ENCODE assay signal across 2 cellular contexts in genomic region chr2:237830522-237830921, GRCh38.
TF ChIP-seq lines count a peak whose summit lies in the region.

No MANE protein-coding gene starts in this region.

TF ChIP-seq in GM12878, 131 proteins besides CTCF, POLR2A, EP300 and RAD21:
- TF ChIP-seq MEF2A (IDR thresholded peaks at IDR 0.05; ENCODE audit: insufficient read depth, low read depth, low read length) (peak; percentile 53; the same call in 1 of the 2 replicates), SIX5 (IDR thresholded peaks at IDR 0.05; ENCODE audit: low read depth, low read length, severe bottlenecking) (no peak), MEF2B (IDR thresholded peaks at IDR 0.05; ENCODE audit: partially characterized antibody, poor library complexity, severe bottlenecking) (peak; percentile 17)
TF ChIP-seq in GM12878: peak in this region for 2.

TF ChIP-seq in HepG2, 621 proteins besides CTCF, POLR2A, EP300 and RAD21 (continues in another document):
- TF ChIP-seq ZNF556 (CRISPR knock-in tag; IDR thresholded peaks at IDR 0.05; ENCODE audit: borderline replicate concordance) = no peak
- no peak for TF ChIP-seq ARID2 (CRISPR knock-in tag; IDR thresholded peaks at IDR 0.05; ENCODE audit: borderline replicate concordance)
- no peak for TF ChIP-seq FOXP1 (IDR thresholded peaks at IDR 0.05)
- TF ChIP-seq FOXP1 (CRISPR knock-in tag; IDR thresholded peaks at IDR 0.05) = peak; percentile 61; the same call in 1 of the 2 replicates
- TF ChIP-seq HNF4A (CRISPR knock-in tag; IDR thresholded peaks at IDR 0.05) = peak; percentile 78
- TF ChIP-seq ZNF609 (CRISPR knock-in tag; IDR thresholded peaks at IDR 0.05; ENCODE audit: borderline replicate concordance) = no peak
- TF ChIP-seq TBX3 (IDR thresholded peaks at IDR 0.05; ENCODE audit: borderline replicate concordance) = peak; percentile 38; the same call in 1 of the 2 replicates
- TF ChIP-seq EZH2 (conservative IDR thresholded peaks at IDR 0.05; ENCODE audit: low read depth, low read length) = no peak
- no peak for TF ChIP-seq SP2 (CRISPR knock-in tag; IDR thresholded peaks at IDR 0.05)
- TF ChIP-seq ZNF569 (CRISPR knock-in tag; IDR thresholded peaks at IDR 0.05; ENCODE audit: borderline replicate concordance) = no peak
- TF ChIP-seq AHDC1 (CRISPR knock-in tag; IDR thresholded peaks at IDR 0.05; ENCODE audit: borderline replicate concordance) = peak; percentile 26; the same call in 1 of the 2 replicates
- no peak for TF ChIP-seq PRDM4 (CRISPR knock-in tag; IDR thresholded peaks at IDR 0.05; ENCODE audit: borderline replicate concordance)
- TF ChIP-seq NCOR1 (IDR thresholded peaks at IDR 0.05; ENCODE audit: borderline replicate concordance, low read length) = peak; percentile 53
- TF ChIP-seq ZSCAN25 (CRISPR knock-in tag; IDR thresholded peaks at IDR 0.05) = no peak
- no peak for TF ChIP-seq LCORL (IDR thresholded peaks at IDR 0.05)
- 0 out of 2 replicates have a peak, but pooled peaks have one; percentile 5 for TF ChIP-seq LCORL (CRISPR knock-in tag; IDR thresholded peaks at IDR 0.05)
- TF ChIP-seq ZNF281 (CRISPR knock-in tag; IDR thresholded peaks at IDR 0.05; ENCODE audit: borderline replicate concordance) = no peak
- TF ChIP-seq ISL2 (CRISPR knock-in tag; IDR thresholded peaks at IDR 0.05) = no peak
- TF ChIP-seq HNF4G (IDR thresholded peaks at IDR 0.05; ENCODE audit: borderline replicate concordance, low read depth, low read length) = peak; percentile 52; the same call in 1 of the 2 replicates
- no peak for TF ChIP-seq HNF4G (CRISPR knock-in tag; IDR thresholded peaks at IDR 0.05; ENCODE audit: borderline replicate concordance, low read depth)
- TF ChIP-seq ZNF101 (CRISPR knock-in tag; IDR thresholded peaks at IDR 0.05; ENCODE audit: borderline replicate concordance, low read depth) = no peak
- TF ChIP-seq RARA (CRISPR knock-in tag; IDR thresholded peaks at IDR 0.05) = peak; percentile 52
- no peak for TF ChIP-seq CREB1 (IDR thresholded peaks at IDR 0.05)
- TF ChIP-seq CREB1 (CRISPR knock-in tag; IDR thresholded peaks at IDR 0.05) = 0 out of 2 replicates have a peak, but pooled peaks have one; percentile 40
- no peak for TF ChIP-seq ZFP41 (CRISPR knock-in tag; IDR thresholded peaks at IDR 0.05; ENCODE audit: borderline replicate concordance)
- no peak for TF ChIP-seq CREBL2 (CRISPR knock-in tag; IDR thresholded peaks at IDR 0.05; ENCODE audit: borderline replicate concordance)
- TF ChIP-seq GATAD2A (CRISPR knock-in tag; IDR thresholded peaks at IDR 0.05) = peak; percentile 53
- TF ChIP-seq BCL6 (CRISPR knock-in tag; IDR thresholded peaks at IDR 0.05) = peak; percentile 48; the same call in 1 of the 2 replicates
- peak; percentile 100 for TF ChIP-seq MEF2D (CRISPR knock-in tag; IDR thresholded peaks at IDR 0.05)
- TF ChIP-seq ARID3A (IDR thresholded peaks at IDR 0.05; ENCODE audit: low read depth, low read length) = 0 out of 2 replicates have a peak, but pooled peaks have one; percentile 48
- TF ChIP-seq HNRNPL (IDR thresholded peaks at IDR 0.05; ENCODE audit: low read depth, low read length) = no peak
- 0 out of 2 replicates have a peak, but pooled peaks have one; percentile 19 for TF ChIP-seq ONECUT2 (CRISPR knock-in tag; IDR thresholded peaks at IDR 0.05)
- TF ChIP-seq PAXIP1 (CRISPR knock-in tag; conservative IDR thresholded peaks at IDR 0.05) = peak; percentile 79
- peak in 1 of 2 experiments; percentile 23; a peak in 1 of 4 replicates for TF ChIP-seq MAFK (conservative IDR thresholded peaks at IDR 0.05 in 1 of 2, IDR thresholded peaks at IDR 0.05 in 1 of 2; ENCODE audit: low read length in 2 of 2)
- no peak for TF ChIP-seq MEIS1 (CRISPR knock-in tag; IDR thresholded peaks at IDR 0.05; ENCODE audit: borderline replicate concordance)
- TF ChIP-seq ZNF589 (CRISPR knock-in tag; conservative IDR thresholded peaks at IDR 0.05) = no peak
- TF ChIP-seq FOXA3 (CRISPR knock-in tag; IDR thresholded peaks at IDR 0.05) = 0 out of 2 replicates have a peak, but pooled peaks have one; percentile 31
